1 cellular context compared by ENCODE assay signal in genomic region chr2:45168731-45169338, GRCh38.
TF ChIP-seq lines count a peak whose summit lies in the region.

No MANE protein-coding gene starts in this region.

TF ChIP-seq in liver, 16 proteins besides CTCF, POLR2A, EP300 and RAD21 (continued from another document):
- no peak for TF ChIP-seq REST (IDR thresholded peaks at IDR 0.05)
- TF ChIP-seq HNF4G (IDR thresholded peaks at IDR 0.05): no peak
- no peak for TF ChIP-seq ATF3 (IDR thresholded peaks at IDR 0.05)
- TF ChIP-seq FOXA1 (IDR thresholded peaks at IDR 0.05): no peak
- TF ChIP-seq SP1 (IDR thresholded peaks at IDR 0.05): no peak
- no peak for TF ChIP-seq FOXA2 (IDR thresholded peaks at IDR 0.05)
- TF ChIP-seq, protein P1, sequence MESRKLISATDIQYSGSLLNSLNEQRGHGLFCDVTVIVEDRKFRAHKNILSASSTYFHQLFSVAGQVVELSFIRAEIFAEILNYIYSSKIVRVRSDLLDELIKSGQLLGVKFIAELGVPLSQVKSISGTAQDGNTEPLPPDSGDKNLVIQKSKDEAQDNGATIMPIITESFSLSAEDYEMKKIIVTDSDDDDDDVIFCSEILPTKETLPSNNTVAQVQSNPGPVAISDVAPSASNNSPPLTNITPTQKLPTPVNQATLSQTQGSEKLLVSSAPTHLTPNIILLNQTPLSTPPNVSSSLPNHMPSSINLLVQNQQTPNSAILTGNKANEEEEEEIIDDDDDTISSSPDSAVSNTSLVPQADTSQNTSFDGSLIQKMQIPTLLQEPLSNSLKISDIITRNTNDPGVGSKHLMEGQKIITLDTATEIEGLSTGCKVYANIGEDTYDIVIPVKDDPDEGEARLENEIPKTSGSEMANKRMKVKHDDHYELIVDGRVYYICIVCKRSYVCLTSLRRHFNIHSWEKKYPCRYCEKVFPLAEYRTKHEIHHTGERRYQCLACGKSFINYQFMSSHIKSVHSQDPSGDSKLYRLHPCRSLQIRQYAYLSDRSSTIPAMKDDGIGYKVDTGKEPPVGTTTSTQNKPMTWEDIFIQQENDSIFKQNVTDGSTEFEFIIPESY (IDR thresholded peaks at IDR 0.05): no peak
- TF ChIP-seq, protein P2, sequence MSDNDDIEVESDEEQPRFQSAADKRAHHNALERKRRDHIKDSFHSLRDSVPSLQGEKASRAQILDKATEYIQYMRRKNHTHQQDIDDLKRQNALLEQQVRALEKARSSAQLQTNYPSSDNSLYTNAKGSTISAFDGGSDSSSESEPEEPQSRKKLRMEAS (IDR thresholded peaks at IDR 0.05): no peak
- no peak for TF ChIP-seq YY1 (IDR thresholded peaks at IDR 0.05)
- TF ChIP-seq RXRA (IDR thresholded peaks at IDR 0.05): no peak
